In the genomic region with DNA sequence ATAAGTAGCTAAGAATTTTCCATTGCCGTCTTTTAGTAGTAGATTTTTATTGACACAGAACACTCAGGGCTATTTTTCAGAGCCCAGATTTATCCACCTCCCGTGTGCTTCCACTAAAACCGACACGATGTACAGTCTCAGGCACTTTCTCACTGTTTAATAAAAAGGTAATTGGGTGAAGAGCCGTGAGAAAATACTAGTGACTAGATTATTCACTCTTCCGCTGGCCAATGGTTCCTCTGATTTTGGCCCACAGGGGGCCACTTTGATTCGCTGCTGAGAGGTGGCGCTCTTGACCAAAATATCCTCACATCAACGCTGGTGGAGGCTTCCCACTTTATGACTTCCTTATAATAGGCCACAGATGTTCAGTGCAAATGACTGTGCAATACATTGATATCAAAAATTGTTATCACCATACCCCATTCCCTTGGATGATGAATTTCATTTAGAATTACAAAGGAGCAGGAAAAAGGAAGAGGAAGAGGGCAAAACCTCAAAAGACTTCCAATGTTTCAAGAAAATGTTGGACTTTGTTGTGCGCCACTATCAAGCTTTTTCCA, we compare ENCODE assay signal across 7 cellular contexts. TPM values are rescaled to one million over a fixed set of nuclear protein-coding genes. Genes with fewer than 3 reads are reported as not detected.
DNase-seq lines count a peak whose midpoint lies in the region; ATAC-seq, FAIRE-seq and TF ChIP-seq lines count a peak whose summit lies in the region.

No MANE protein-coding gene starts in this region.

- H3K9me3 Mint-ChIP-seq in activated naive CD4-positive, alpha-beta T cell treated with anti-CD3 and anti-CD28 coated beads, Interleukin-2, amount 10 ng/mL, durations not matched to agents 7 days and 5 days, result no peaks in the 10 kb centered on the region

- 22 to 24% methylated on average over 10 of the region's 10 CpGs for WGBS in pancreas, 2 donors

- DNase-seq in GM04504 (ENCODE audit: low read depth), result peak; percentile 46
- DNase-seq in HL-60 (ENCODE audit: low read depth in 1 of 2, low spot score in 1 of 2), result peak in 1 of 2 experiments; percentile 71
- peak; percentile 74 for DNase-seq in NOMO-1 treated with DMSO at 0.1 percent for 48 hours (lab: John Stamatoyannopoulos, UW; ENCODE audit: unreplicated experiment)
- peak; percentile 54 for DNase-seq in activated naive CD4-positive, alpha-beta T cell treated with anti-CD3 and anti-CD28 coated beads, Interleukin-2, amount 10 ng/mL, durations not matched to agents 7 days and 5 days
- DNase-seq in glomerular visceral epithelial cell (ENCODE audit: extremely low spot score), result peak; percentile 60
- DNase-seq in pancreas, result peak in 4 of 6 donors; percentile 34 to 62 (median 38)

- no peaks in the 10 kb centered on the region for H3K9me3 ChIP-seq in pancreas

- H3K27me3 Mint-ChIP-seq in activated naive CD4-positive, alpha-beta T cell treated with anti-CD3 and anti-CD28 coated beads, Interleukin-2, amount 10 ng/mL, durations not matched to agents 7 days and 5 days, result no peaks in the 10 kb centered on the region

- FAIRE-seq in pancreas (lab: Jason Lieb, UNC), result peak; percentile 72

- H3K27ac Mint-ChIP-seq in activated naive CD4-positive, alpha-beta T cell treated with anti-CD3 and anti-CD28 coated beads, Interleukin-2, amount 10 ng/mL, durations not matched to agents 7 days and 5 days, result no peak overlapping the region

- H3K27ac ChIP-seq in HL-60 (replicated peaks), result no peak overlapping the region
- H3K27ac ChIP-seq in pancreas, result no peak overlapping the region

- no peak overlapping the region for H3K4me3 Mint-ChIP-seq in activated naive CD4-positive, alpha-beta T cell treated with anti-CD3 and anti-CD28 coated beads, Interleukin-2, amount 10 ng/mL, durations not matched to agents 7 days and 5 days

- H3K4me3 ChIP-seq in HL-60 (replicated peaks; ENCODE audit: insufficient read depth, low read length) (no peak overlapping the region), pancreas (no peak overlapping the region)

- H3K4me1 Mint-ChIP-seq in activated naive CD4-positive, alpha-beta T cell treated with anti-CD3 and anti-CD28 coated beads, Interleukin-2, amount 10 ng/mL, durations not matched to agents 7 days and 5 days, result no peaks in the 10 kb centered on the region

- ATAC-seq in GM21447 (IDR thresholded peaks at IDR 0.05; ENCODE audit: unreplicated experiment) (peak; percentile 91), pancreas (peak; percentile 83 to 93 (median 92))

- TF ChIP-seq CTCF in HL-60 (IDR thresholded peaks at IDR 0.05; ENCODE audit: insufficient read depth, low read length) (peak; percentile 60), pancreas (IDR thresholded peaks at IDR 0.05) (peak in 3 of 4 donors; percentile 55 to 59 (median 58))

- intact Hi-C loops in pancreas (cut with DNase I), result loop anchor here in 1 of 3 donors (5.0 kb wide), 1 partner anchor 453 kb away; no protein-coding TSS in a partner anchor

- H3K27me3 ChIP-seq in HL-60 (ENCODE audit: insufficient read depth, poor library complexity, severe bottlenecking), result peaks cover 3% of the 10 kb centered on the region
- H3K27me3 ChIP-seq in pancreas, result peaks cover 0 to 9% (median 0%) of the 10 kb centered on the region in 4 donors

- H3K36me3 ChIP-seq in pancreas, result no peaks in the 10 kb centered on the region

- no peaks in the 10 kb centered on the region for H3K4me1 ChIP-seq in pancreas

- CTCF ChIA-PET in activated naive CD4-positive, alpha-beta T cell treated with anti-CD3 and anti-CD28 coated beads, Interleukin-2, amount 10 ng/mL, durations not matched to agents 7 days and 5 days (lab: Charles Lee), result interaction anchor here (0.6 to 7.4 kb wide), 10 partner anchors 9 to 465 kb away, joined by 3 to 82 read pairs (median 4); no protein-coding TSS in a partner anchor

- no peaks in the 10 kb centered on the region for H3K36me3 Mint-ChIP-seq in activated naive CD4-positive, alpha-beta T cell treated with anti-CD3 and anti-CD28 coated beads, Interleukin-2, amount 10 ng/mL, durations not matched to agents 7 days and 5 days

RNA-seq across cellular contexts. Expression of a gene that starts 12.3 kb away (rescaled TPM):
- 10 to 100 TPM; 22.9 to 33.9 (median 27.1) TPM for total RNA-seq in pancreas
- 10 to 100 TPM; 37.9 to 45.9 TPM for polyA plus RNA-seq in pancreas
